In genomic region chr4:26412381-26413372, GRCh38 we compare ENCODE assay signal across 1 cellular context.
TF ChIP-seq lines count a peak whose summit lies in the region.

No MANE protein-coding gene starts in this region.

TF ChIP-seq in WTC11, 78 proteins besides CTCF, POLR2A, EP300 and RAD21:
- TF ChIP-seq CDX4 (CRISPR knock-in tag; IDR thresholded peaks at IDR 0.05; ENCODE audit: borderline replicate concordance): no peak
- TF ChIP-seq ERG (CRISPR knock-in tag; IDR thresholded peaks at IDR 0.05): no peak
- no peak for TF ChIP-seq KAT7 (CRISPR knock-in tag; IDR thresholded peaks at IDR 0.05; ENCODE audit: borderline replicate concordance)
- TF ChIP-seq FOXJ3 (CRISPR knock-in tag; IDR thresholded peaks at IDR 0.05; ENCODE audit: borderline replicate concordance): no peak
- TF ChIP-seq NR1H2 (CRISPR knock-in tag; IDR thresholded peaks at IDR 0.05): no peak
- TF ChIP-seq HMGA2 (CRISPR knock-in tag; IDR thresholded peaks at IDR 0.05): no peak
